Comparison of ENCODE assay signal across 26 cellular contexts in genomic region chr3:38653685-38654537, GRCh38. TPM values are rescaled to one million over a fixed set of nuclear protein-coding genes. Genes with fewer than 3 reads are reported as not detected.
"Had no signal": no experiment of that assay in that cellular context is flagged by ENCODE, and none has a peak within 500 bp of the region (broad histone marks: within the 10 kb centered on the region; RNA-seq: fewer than 3 reads in every experiment).

No MANE protein-coding gene starts in this region.

- H3K4me1 ChIP-seq: breast epithelium, prostate gland had no signal

- H3K27ac ChIP-seq: breast epithelium, coronary artery, heart right ventricle, neural progenitor cell, prostate gland, right atrium auricular region, thyroid gland, upper lobe of right lung, WERI-Rb-1 had no signal

- FAIRE-seq: keratinocyte, TTC549 had no signal

- H3K36me3 ChIP-seq: breast epithelium, heart right ventricle, neural progenitor cell, prostate gland, right atrium auricular region, thyroid gland, upper lobe of right lung, WERI-Rb-1 had no signal

- H3K9me3 ChIP-seq: breast epithelium, heart right ventricle, prostate gland, right atrium auricular region, thyroid gland, upper lobe of right lung had no signal

- ATAC-seq: activated CD8-positive, alpha-beta T cell treated with anti-CD3 and anti-CD28 coated beads for 36 hours; activated T-cell treated with anti-CD3 and anti-CD28 coated beads, Interleukin-2, amount 50 U/mL, for 72 hours; heart right ventricle; left lobe of liver; naive thymus-derived CD8-positive, alpha-beta T cell; upper lobe of right lung had no signal

- H3K27me3 ChIP-seq: right atrium auricular region had no signal

- H3K4me3 ChIP-seq: breast epithelium, coronary artery, heart right ventricle, lung, neural progenitor cell, prostate gland, right atrium auricular region, thyroid gland, upper lobe of right lung had no signal

- DNase-seq: activated CD4-positive, alpha-beta T cell treated with anti-CD3 and anti-CD28 coated beads, Interleukin-2, amount 10 ng/mL, durations not matched to agents 7 days and 5 days; activated CD4-positive, CD25-positive, alpha-beta regulatory T cell treated with anti-CD3 and anti-CD28 coated beads, Interleukin-2, amount 50 U/mL, for 72 hours; activated CD8-positive, alpha-beta T cell treated with anti-CD3 and anti-CD28 coated beads for 36 hours; activated effector memory CD4-positive, alpha-beta T cell treated with Interleukin-2 at 50 U/mL for 16 hours; activated naive CD4-positive, alpha-beta T cell treated with anti-CD3 and anti-CD28 coated beads for 36 hours; activated naive CD8-positive, alpha-beta T cell treated with anti-CD3 and anti-CD28 coated beads, Interleukin-2, amount 10 ng/mL, durations not matched to agents 7 days and 5 days; activated T-cell treated with anti-CD3 and anti-CD28 coated beads, Interleukin-2, amount 50 U/mL, for 72 hours; amniotic stem cell; foreskin fibroblast; heart right ventricle; stimulated activated CD4-positive, alpha-beta T cell treated with anti-CD3 and anti-CD28 coated beads, Interleukin-1b, Interleukin-23, amount 100 ng/mL, for 48 hours; substantia nigra; thyroid gland; upper lobe of right lung; WERI-Rb-1 had no signal

RNA-seq across cellular contexts. Expression of gene SCN5A, which starts 4.4 kb away (rescaled TPM):
- total RNA-seq: activated CD4-positive, alpha-beta T cell treated with anti-CD3 and anti-CD28 coated beads, Interleukin-2, amount 10 ng/mL, durations not matched to agents 7 days and 5 days; osteocyte had no signal
- polyA plus RNA-seq: naive thymus-derived CD8-positive, alpha-beta T cell had no signal
